2 cellular contexts compared by ENCODE assay signal in genomic region chr20:21529863-21530262, GRCh38.
TF ChIP-seq lines count a peak whose summit lies in the region.

No MANE protein-coding gene starts in this region.

TF ChIP-seq in SK-N-SH, 30 proteins besides CTCF, POLR2A, EP300 and RAD21 (continued from another document):
- TF ChIP-seq ZBTB33 (IDR thresholded peaks at IDR 0.05; ENCODE audit: borderline replicate concordance, low read depth) = no peak
- no peak for TF ChIP-seq SIN3A (IDR thresholded peaks at IDR 0.05; ENCODE audit: borderline replicate concordance, low read depth, low read length)
- TF ChIP-seq POLR2AphosphoS5 (IDR thresholded peaks at IDR 0.05; ENCODE audit: low read depth, low read length) = no peak
- no peak for TF ChIP-seq RCOR1 (IDR thresholded peaks at IDR 0.05; ENCODE audit: low read length)
- TF ChIP-seq IRF3 (IDR thresholded peaks at IDR 0.05; ENCODE audit: low read depth, low read length) = no peak
- TF ChIP-seq USF2 (IDR thresholded peaks at IDR 0.05; ENCODE audit: borderline replicate concordance, low read depth, low read length) = no peak
- no peak for TF ChIP-seq ELF1 (IDR thresholded peaks at IDR 0.05)
- TF ChIP-seq MEF2A (IDR thresholded peaks at IDR 0.05; ENCODE audit: borderline replicate concordance, low read depth) = no peak
- TF ChIP-seq FOXJ3 (CRISPR knock-in tag; IDR thresholded peaks at IDR 0.05) = no peak
- TF ChIP-seq MXI1 (IDR thresholded peaks at IDR 0.05; ENCODE audit: low read depth, low read length) = no peak
- TF ChIP-seq GABPA (IDR thresholded peaks at IDR 0.05; ENCODE audit: low read depth) = no peak
- TF ChIP-seq USF1 (IDR thresholded peaks at IDR 0.05; ENCODE audit: borderline replicate concordance, low read depth) = no peak
TF ChIP-seq in SK-N-SH: peak in this region for 0.

TF ChIP-seq in SK-N-SH treated with all-trans-retinoic acid at 6 μM for 48 hours, 23 proteins besides CTCF, POLR2A, EP300 and RAD21 (continued from another document):
- TF ChIP-seq OSR1 (CRISPR knock-in tag; IDR thresholded peaks at IDR 0.05) (no peak), CSDC2 (CRISPR knock-in tag; IDR thresholded peaks at IDR 0.05) (no peak), ZNF8 (CRISPR knock-in tag; IDR thresholded peaks at IDR 0.05) (no peak), RARB (CRISPR knock-in tag; IDR thresholded peaks at IDR 0.05) (no peak)
